Comparison of ENCODE assay signal across 11 cellular contexts in the genomic region with DNA sequence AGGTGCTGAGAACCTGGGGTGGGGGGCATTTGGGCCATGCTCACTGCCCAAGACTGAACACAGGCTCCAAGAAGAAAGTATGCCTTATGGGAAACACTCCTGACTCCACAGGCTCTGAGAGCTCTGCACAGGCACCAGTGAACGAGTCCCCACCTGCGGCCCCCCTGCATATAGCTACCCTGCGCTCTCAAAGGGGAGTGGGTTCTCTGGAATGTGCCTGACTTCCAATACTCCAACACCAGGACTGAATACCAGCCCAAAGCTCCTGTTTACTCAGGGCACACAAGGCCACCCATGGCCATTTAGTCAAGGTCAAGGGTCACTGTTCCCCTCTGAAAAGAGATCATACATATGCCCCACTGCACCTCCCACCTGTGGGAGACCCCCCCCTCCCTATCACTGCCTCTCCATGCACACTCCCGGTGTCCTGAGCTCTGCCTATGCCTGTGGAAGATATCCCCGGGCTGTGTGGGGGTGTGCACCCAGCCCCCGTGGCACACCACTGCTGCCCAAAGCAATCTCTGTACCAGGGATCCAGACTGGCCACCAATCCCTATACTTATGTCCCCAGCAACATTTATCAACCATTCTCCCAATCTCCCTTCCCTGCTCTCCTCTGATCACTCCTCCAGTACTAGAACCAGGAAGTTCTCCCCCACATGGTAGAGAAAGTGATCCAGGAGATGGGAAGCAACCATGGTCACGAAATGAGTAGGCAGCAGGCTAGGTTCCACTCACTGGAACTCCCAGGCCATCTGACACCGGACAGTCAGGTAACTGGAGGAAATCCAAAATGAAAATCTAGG. TPM values are rescaled to one million over a fixed set of nuclear protein-coding genes. Genes with fewer than 3 reads are reported as not detected.
A peak's percentile ranks its signal among the peaks of the same experiment; 100 is the strongest.
DNase-seq lines count a peak whose midpoint lies in the region; ATAC-seq and TF ChIP-seq lines count a peak whose summit lies in the region.
"Had no signal": no experiment of that assay in that cellular context is flagged by ENCODE, and none has a peak within 500 bp of the region (broad histone marks: within the 10 kb centered on the region; RNA-seq: fewer than 3 reads in every experiment).

No MANE protein-coding gene starts in this region.

- TF ChIP-seq POLR2A in esophagus muscularis mucosa (IDR thresholded peaks at IDR 0.05; ENCODE audit: low read depth) (no peak), ovary (IDR thresholded peaks at IDR 0.05) (no peak)

- DNase-seq in RWPE1 (ENCODE audit: low spot score): no peak
- no peak for DNase-seq in esophagus muscularis mucosa (ENCODE audit: extremely low spot score)
- DNase-seq in ovary: peak in 1 of 5 donors; percentile 17
- no peak for DNase-seq in NOMO-1 treated with DMSO at 0.1 percent for 48 hours (lab: John Stamatoyannopoulos, UW; ENCODE audit: unreplicated experiment)
- DNase-seq: activated CD4-positive, alpha-beta T cell treated with anti-CD3 and anti-CD28 coated beads for 48 hours; HCEC 1CT had no signal

- no peak for TF ChIP-seq CTCF in C4-2B (conservative IDR thresholded peaks at IDR 0.05)
- TF ChIP-seq CTCF in RWPE1 (conservative IDR thresholded peaks at IDR 0.05; ENCODE audit: low read depth): no peak
- TF ChIP-seq CTCF in esophagus muscularis mucosa (IDR thresholded peaks at IDR 0.05): no peak
- TF ChIP-seq CTCF in ovary (IDR thresholded peaks at IDR 0.05): no peak

- H3K36me3 ChIP-seq in esophagus muscularis mucosa (peaks cover 0 to 17% (median 14%) of the 10 kb centered on the region in 4 donors), ovary (no peaks in the 10 kb centered on the region)

- no peaks in the 10 kb centered on the region for H3K9me3 ChIP-seq in esophagus muscularis mucosa
- no peaks in the 10 kb centered on the region for H3K9me3 ChIP-seq in ovary

- POLR2A ChIA-PET in RWPE1 (lab: Yijun Ruan, JAX; ENCODE audit: low non-redundant PET): no interaction called here

- no peak for ATAC-seq in HG02759 (IDR thresholded peaks at IDR 0.05; ENCODE audit: unreplicated experiment)
- ATAC-seq in HG03108 (IDR thresholded peaks at IDR 0.05; ENCODE audit: unreplicated experiment): no peak
- ATAC-seq in HG03521 (IDR thresholded peaks at IDR 0.05; ENCODE audit: unreplicated experiment): no peak

- H3K4me3 ChIP-seq in esophagus muscularis mucosa (no peak overlapping the region), ovary (no peak overlapping the region)

- WGBS in esophagus muscularis mucosa: 83% methylated on average over 8 of the region's 8 CpGs
- 78 to 84% (median 82%) methylated on average over 8 of the region's 8 CpGs for WGBS in ovary, 3 donors

- TF ChIP-seq EP300 in esophagus muscularis mucosa (IDR thresholded peaks at IDR 0.05): no peak
- TF ChIP-seq EP300 in ovary (IDR thresholded peaks at IDR 0.05): no peak

- CTCF ChIA-PET in RWPE1 (lab: Yijun Ruan, JAX): interaction anchor here (1.8 kb wide), 1 partner anchor 30 kb away, joined by 12 read pairs; no protein-coding TSS in a partner anchor

- intact Hi-C loops in esophagus muscularis mucosa (cut with DNase I) (no loop called here), ovary (cut with DNase I) (loop anchor here in 2 of 4 donors (5.0 to 10.0 kb wide), 3 partner anchors 157 to 237 kb away; no protein-coding TSS in a partner anchor)

- peak overlapping the region; percentile 88; the same call in 1 of the 2 replicates for H3K27ac ChIP-seq in C4-2B
- H3K27ac ChIP-seq in RWPE1: peak overlapping the region; percentile 99
- peak overlapping the region; percentile 93 to 99 (median 98) for H3K27ac ChIP-seq in esophagus muscularis mucosa (replicated peaks in 1 of 4)
- peak overlapping the region; percentile 14 to 96 for H3K27ac ChIP-seq in ovary

- H3K4me1 ChIP-seq in esophagus muscularis mucosa (peaks cover 54 to 88% (median 83%) of the 10 kb centered on the region in 4 donors), ovary (ENCODE audit: insufficient read depth) (peaks cover 38% of the 10 kb centered on the region)

- H3K27me3 ChIP-seq in esophagus muscularis mucosa (no peaks in the 10 kb centered on the region), ovary (no peaks in the 10 kb centered on the region)

RNA-seq across cellular contexts. Expression of a gene that starts 1.5 kb away (rescaled TPM):
- total RNA-seq in esophagus muscularis mucosa (100 to 1,000 TPM; 120 to 200 (median 152) TPM), ovary (100 to 1,000 TPM in 2 of 7 donors, 10 to 100 TPM in 5; 70.8 to 166 (median 83.7) TPM)
- 10 to 100 TPM; 11.2 to 90.2 TPM for polyA plus RNA-seq in ovary

RNA-seq across cellular contexts. Expression of a gene that starts 8.5 kb away (rescaled TPM):
- total RNA-seq in esophagus muscularis mucosa (10 to 100 TPM; 15.6 to 26.6 (median 23.0) TPM), ovary (1 to 10 TPM; 6.3 to 8.5 (median 7.5) TPM)
- 1 to 10 TPM; 9.1 to 9.9 TPM for polyA plus RNA-seq in ovary

RNA-seq across cellular contexts. Expression of a gene that starts 8.6 kb away (rescaled TPM):
- total RNA-seq in esophagus muscularis mucosa: 100 to 1,000 TPM; 167 to 270 (median 205) TPM
- 100 to 1,000 TPM; 138 to 318 (median 199) TPM for total RNA-seq in ovary
- polyA plus RNA-seq in ovary: 100 to 1,000 TPM; 350 to 380 TPM

RNA-seq across cellular contexts. Expression of a gene that starts 15.1 kb away (rescaled TPM):
- total RNA-seq in esophagus muscularis mucosa: 1 to 10 TPM; 4.2 to 8.5 (median 5.3) TPM
- 1 to 10 TPM; 3.9 to 7.9 (median 6.4) TPM for total RNA-seq in ovary
- 10 to 100 TPM in 1 of 2 donors, 1 to 10 TPM in 1; 6.4 to 11.4 TPM for polyA plus RNA-seq in ovary

RNA-seq across cellular contexts. Expression of a gene that starts 59.4 kb away (rescaled TPM):
- under 1 TPM in 1 of 4 donors, not detected in 3; 0.65 TPM for total RNA-seq in esophagus muscularis mucosa
- under 1 TPM in 4 of 7 donors, not detected in 3; 0.22 to 0.46 (median 0.28) TPM for total RNA-seq in ovary
- under 1 TPM in 1 of 2 donors, not detected in 1; 0.33 TPM for polyA plus RNA-seq in ovary
- polyA plus RNA-seq: neural cell had no signal
